In the genomic region with DNA sequence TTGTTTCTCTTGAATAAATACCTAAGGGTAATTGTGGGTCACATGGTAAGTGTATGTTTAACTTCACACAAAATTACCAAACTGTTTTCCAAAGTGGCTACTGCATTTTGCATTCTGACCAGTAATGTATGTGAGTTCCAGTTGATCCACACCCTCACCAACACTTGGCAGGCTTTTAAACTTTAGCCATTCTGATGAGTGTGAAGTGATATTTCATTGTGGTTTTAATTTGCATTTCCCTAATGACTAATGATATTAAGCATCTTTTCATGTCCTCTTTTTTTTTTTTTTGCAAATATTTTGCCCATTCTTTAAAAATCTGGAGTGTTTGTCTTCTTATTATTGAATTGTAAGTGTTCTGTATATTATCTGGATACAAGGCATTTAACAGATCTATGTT, we compare ENCODE assay signal across 26 cellular contexts.
"Had no signal": no experiment of that assay in that cellular context is flagged by ENCODE, and none has a peak within 500 bp of the region (broad histone marks: within the 10 kb centered on the region; RNA-seq: fewer than 3 reads in every experiment).

No MANE protein-coding gene starts in this region.

- ATAC-seq: activated CD8-positive, alpha-beta memory T cell treated with anti-CD3 and anti-CD28 coated beads, Interleukin-2, amount 10 ng/mL, durations not matched to agents 7 days and 5 days; activated CD8-positive, alpha-beta T cell treated with anti-CD3 and anti-CD28 coated beads, Interleukin-2, amount 10 ng/mL, durations not matched to agents 7 days and 5 days; activated naive CD4-positive, alpha-beta T cell treated with anti-CD3 and anti-CD28 coated beads, Interleukin-2, amount 50 U/mL, for 72 hours; activated T-cell treated with anti-CD3 and anti-CD28 coated beads, Interleukin-2, amount 50 U/mL, for 72 hours; T-helper 17 cell had no signal

- H3K4me1 ChIP-seq: ascending aorta had no signal

- H3K27me3 Mint-ChIP-seq: activated CD4-positive, alpha-beta memory T cell treated with anti-CD3 and anti-CD28 coated beads for 36 hours; activated naive CD4-positive, alpha-beta T cell treated with anti-CD3 and anti-CD28 coated beads, Interleukin-2, amount 10 ng/mL, durations not matched to agents 7 days and 5 days had no signal

- H3K4me1 Mint-ChIP-seq: activated naive CD4-positive, alpha-beta T cell treated with anti-CD3 and anti-CD28 coated beads, Interleukin-2, amount 10 ng/mL, durations not matched to agents 7 days and 5 days; activated naive CD8-positive, alpha-beta T cell treated with anti-CD3 and anti-CD28 coated beads, Interleukin-2, amount 10 ng/mL, durations not matched to agents 7 days and 5 days; T-helper 17 cell had no signal

- H3K9me3 Mint-ChIP-seq: activated naive CD4-positive, alpha-beta T cell treated with anti-CD3 and anti-CD28 coated beads, Interleukin-2, amount 10 ng/mL, durations not matched to agents 7 days and 5 days; activated T-cell treated with anti-CD3 and anti-CD28 coated beads, Interleukin-2, amount 50 U/mL, for 24 hours; T-helper 2 cell treated with Interferon-gamma antibody and Interleukin-4, amounts not matched to agents 5 μg/mL and 100 μg/mL, for 36 hours had no signal

- DNase-seq: activated CD4-positive, alpha-beta memory T cell treated with anti-CD3 and anti-CD28 coated beads for 36 hours; activated CD4-positive, alpha-beta T cell treated with anti-CD3 and anti-CD28 coated beads for 1 hour; activated CD4-positive, alpha-beta T cell treated with anti-CD3 and anti-CD28 coated beads for 4 hours; activated CD4-positive, alpha-beta T cell treated with anti-CD3 and anti-CD28 coated beads, Interleukin-2, amount 50 U/mL, for 1 hour; activated CD8-positive, alpha-beta memory T cell treated with anti-CD3 and anti-CD28 coated beads, Interleukin-2, amount 10 ng/mL, durations not matched to agents 7 days and 5 days; activated CD8-positive, alpha-beta memory T cell treated with anti-CD3 and anti-CD28 coated beads, Interleukin-2, amount 50 U/mL, for 48 hours; activated CD8-positive, alpha-beta T cell treated with anti-CD3 and anti-CD28 coated beads, Interleukin-2, amount 10 ng/mL, durations not matched to agents 7 days and 5 days; activated gamma-delta T cell; activated naive CD4-positive, alpha-beta T cell; activated naive CD4-positive, alpha-beta T cell treated with anti-CD3 and anti-CD28 coated beads, Interleukin-2, amount 10 ng/mL, durations not matched to agents 7 days and 5 days; activated naive CD8-positive, alpha-beta T cell treated with anti-CD3 and anti-CD28 coated beads, Interleukin-2, amount 10 ng/mL, durations not matched to agents 7 days and 5 days; activated T-cell treated with anti-CD3 and anti-CD28 coated beads for 4 hours; activated T-cell treated with anti-CD3 and anti-CD28 coated beads, Interleukin-2, amount 50 U/mL, for 24 hours; activated T-cell treated with anti-CD3 and anti-CD28 coated beads, Interleukin-2, amount 50 U/mL, for 72 hours; brain microvascular endothelial cell; caudate nucleus; cortex of kidney; effector CD8-positive, alpha-beta T cell; foreskin fibroblast; head of caudate nucleus; T-helper 1 cell; T-helper 17 cell had no signal

- H3K4me3 ChIP-seq: ascending aorta had no signal

- H3K27me3 ChIP-seq: ascending aorta, brain microvascular endothelial cell had no signal

- H3K36me3 ChIP-seq: ascending aorta, brain microvascular endothelial cell had no signal

- H3K36me3 Mint-ChIP-seq: activated CD4-positive, alpha-beta memory T cell treated with anti-CD3 and anti-CD28 coated beads for 36 hours; activated CD8-positive, alpha-beta memory T cell treated with anti-CD3 and anti-CD28 coated beads, Interleukin-2, amount 10 ng/mL, durations not matched to agents 7 days and 5 days; activated naive CD4-positive, alpha-beta T cell treated with anti-CD3 and anti-CD28 coated beads, Interleukin-2, amount 10 ng/mL, durations not matched to agents 7 days and 5 days; activated naive CD8-positive, alpha-beta T cell treated with anti-CD3 and anti-CD28 coated beads, Interleukin-2, amount 10 ng/mL, durations not matched to agents 7 days and 5 days had no signal

- H3K27ac ChIP-seq: ascending aorta, brain microvascular endothelial cell, epithelial cell of prostate had no signal

- H3K4me3 Mint-ChIP-seq: activated CD4-positive, alpha-beta memory T cell treated with anti-CD3 and anti-CD28 coated beads for 36 hours; activated CD8-positive, alpha-beta memory T cell treated with anti-CD3 and anti-CD28 coated beads, Interleukin-2, amount 10 ng/mL, durations not matched to agents 7 days and 5 days; activated CD8-positive, alpha-beta T cell treated with anti-CD3 and anti-CD28 coated beads, Interleukin-2, amount 10 ng/mL, durations not matched to agents 7 days and 5 days; activated naive CD4-positive, alpha-beta T cell treated with anti-CD3 and anti-CD28 coated beads, Interleukin-2, amount 10 ng/mL, durations not matched to agents 7 days and 5 days; activated naive CD8-positive, alpha-beta T cell treated with anti-CD3 and anti-CD28 coated beads, Interleukin-2, amount 10 ng/mL, durations not matched to agents 7 days and 5 days; activated T-cell treated with anti-CD3 and anti-CD28 coated beads, Interleukin-2, amount 50 U/mL, for 24 hours; activated T-cell treated with anti-CD3 and anti-CD28 coated beads, Interleukin-2, amount 50 U/mL, for 72 hours; T-helper 17 cell; T-helper 2 cell treated with Interferon-gamma antibody and Interleukin-4, amounts not matched to agents 5 μg/mL and 100 μg/mL, for 36 hours had no signal

- H3K27ac Mint-ChIP-seq: activated CD4-positive, alpha-beta memory T cell treated with anti-CD3 and anti-CD28 coated beads for 36 hours; activated CD8-positive, alpha-beta memory T cell treated with anti-CD3 and anti-CD28 coated beads, Interleukin-2, amount 10 ng/mL, durations not matched to agents 7 days and 5 days; activated CD8-positive, alpha-beta T cell treated with anti-CD3 and anti-CD28 coated beads, Interleukin-2, amount 10 ng/mL, durations not matched to agents 7 days and 5 days; activated naive CD4-positive, alpha-beta T cell treated with anti-CD3 and anti-CD28 coated beads, Interleukin-2, amount 10 ng/mL, durations not matched to agents 7 days and 5 days; activated naive CD4-positive, alpha-beta T cell treated with anti-CD3 and anti-CD28 coated beads, Interleukin-2, amount 50 U/mL, for 72 hours; activated naive CD8-positive, alpha-beta T cell treated with anti-CD3 and anti-CD28 coated beads, Interleukin-2, amount 10 ng/mL, durations not matched to agents 7 days and 5 days; activated T-cell treated with anti-CD3 and anti-CD28 coated beads, Interleukin-2, amount 50 U/mL, for 24 hours; activated T-cell treated with anti-CD3 and anti-CD28 coated beads, Interleukin-2, amount 50 U/mL, for 72 hours; T-helper 17 cell; T-helper 2 cell treated with Interferon-gamma antibody and Interleukin-4, amounts not matched to agents 5 μg/mL and 100 μg/mL, for 36 hours had no signal
